ENCODE assay signal across 1 cellular context in genomic region chr20:37539956-37540455, GRCh38.
TF ChIP-seq lines count a peak whose summit lies in the region.

No MANE protein-coding gene starts in this region.

TF ChIP-seq in K562, 482 proteins besides CTCF, POLR2A, EP300 and RAD21:
- TF ChIP-seq ARNT (IDR thresholded peaks at IDR 0.05): no peak
- 0 out of 4 replicates have a peak, but pooled peaks of 1 of the 2 experiments have one; percentile 10 for TF ChIP-seq RCOR1 (IDR thresholded peaks at IDR 0.05; ENCODE audit: borderline replicate concordance in 1 of 2, low read depth in 2 of 2, low read length in 2 of 2)
- peak; percentile 45 for TF ChIP-seq CBFA2T3 (IDR thresholded peaks at IDR 0.05)
- peak; percentile 14; the same call in 1 of the 2 replicates for TF ChIP-seq KLF16 (IDR thresholded peaks at IDR 0.05)
- peak; percentile 26 for TF ChIP-seq PRDM10 (IDR thresholded peaks at IDR 0.05; ENCODE audit: partially characterized antibody)
- TF ChIP-seq FOXA3 (CRISPR knock-in tag; conservative IDR thresholded peaks at IDR 0.05 in 1 of 2, IDR thresholded peaks at IDR 0.05 in 1 of 2): 0 out of 4 replicates have a peak, but pooled peaks of 1 of the 2 experiments have one; percentile 25
- no peak for TF ChIP-seq HOMEZ (CRISPR knock-in tag; IDR thresholded peaks at IDR 0.05)
- no peak for TF ChIP-seq TFE3 (CRISPR knock-in tag; IDR thresholded peaks at IDR 0.05)
